Comparison of ENCODE assay signal across 8 cellular contexts in genomic region chr3:177554900-177555759, GRCh38.
A peak's percentile ranks its signal among the peaks of the same experiment; 100 is the strongest.
DNase-seq lines count a peak whose midpoint lies in the region; ATAC-seq and TF ChIP-seq lines count a peak whose summit lies in the region.

No MANE protein-coding gene starts in this region.

- DNase-seq in AG10803 (ENCODE audit: low read depth) (peak; percentile 85), amniotic epithelial cell (ENCODE audit: low read depth) (peak; percentile 76), islet precursor cell (peak; percentile 73), NCI-H2196 (lab: John Stamatoyannopoulos, UW; ENCODE audit: unreplicated experiment) (no peak), UCSD-AML1 (lab: John Stamatoyannopoulos, UW; ENCODE audit: unreplicated experiment) (no peak)
- no peak for DNase-seq in stimulated activated naive CD4-positive, alpha-beta T cell (lab: John Stamatoyannopoulos, UW)

- peaks cover 31% of the 10 kb centered on the region for H3K4me1 ChIP-seq in HUES64 (ENCODE audit: insufficient read depth, low read length)

- 22% methylated on average over 2 of the region's 2 CpGs for WGBS in HUES64

- no peak for ATAC-seq in HG02973 (IDR thresholded peaks at IDR 0.05; ENCODE audit: unreplicated experiment)

- H3K4me3 ChIP-seq in AG10803 (ENCODE audit: low read length) (no peak overlapping the region), HUES64 (ENCODE audit: low read length) (no peak overlapping the region)

- no peaks in the 10 kb centered on the region for H3K36me3 ChIP-seq in HUES64 (ENCODE audit: insufficient read depth, low read length)

- no peaks in the 10 kb centered on the region for H3K9me3 ChIP-seq in HUES64 (ENCODE audit: insufficient read depth, low read depth, low read length)

- H3K9ac ChIP-seq in HUES64 (ENCODE audit: low read depth, low read length), result no peak overlapping the region

- TF ChIP-seq CTCF in AG10803 (conservative IDR thresholded peaks at IDR 0.05; ENCODE audit: low read length), result no peak

- H3K27ac ChIP-seq in HUES64 (ENCODE audit: low read depth, low read length), result peak overlapping the region; percentile 76; the same call in 1 of the 2 replicates

- H3K27me3 ChIP-seq in HUES64 (ENCODE audit: insufficient read depth, low read length), result no peaks in the 10 kb centered on the region

Comparison
In these comparisons a context has a peak if more than half of its experiments do, and no peak if none do; other contexts are left out.
1. DNase-seq: peak in AG10803 (single experiment), amniotic epithelial cell (single experiment) and islet precursor cell (single experiment); none in NCI-H2196 (single experiment), stimulated activated naive CD4-positive, alpha-beta T cell (0 of 6) and UCSD-AML1 (single experiment).